16 cellular contexts compared by ENCODE assay signal in the genomic region with DNA sequence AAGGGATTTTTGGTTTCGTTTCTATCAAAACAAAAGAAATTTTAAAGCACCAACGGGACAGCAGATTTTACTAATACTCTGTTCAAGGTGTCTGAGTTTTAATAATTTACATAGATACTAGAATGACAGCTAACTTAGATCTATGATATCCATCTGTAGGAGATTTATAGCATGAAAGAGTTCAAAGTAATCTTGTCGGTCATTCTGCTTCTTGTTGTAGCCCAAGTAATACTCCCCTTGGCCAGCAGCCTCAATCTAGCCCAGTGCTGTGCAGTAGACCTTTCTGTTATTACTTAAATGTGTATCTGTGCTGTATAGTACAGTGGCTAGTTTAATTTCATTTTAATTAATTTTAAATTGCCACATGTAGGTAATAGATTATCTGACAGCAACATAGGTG. TPM values are rescaled to one million over a fixed set of nuclear protein-coding genes. Genes with fewer than 3 reads are reported as not detected.
DNase-seq lines count a peak whose midpoint lies in the region; ATAC-seq, FAIRE-seq and TF ChIP-seq lines count a peak whose summit lies in the region.
"Had no signal": no experiment of that assay in that cellular context is flagged by ENCODE, and none has a peak within 500 bp of the region (broad histone marks: within the 10 kb centered on the region; RNA-seq: fewer than 3 reads in every experiment).

No MANE protein-coding gene starts in this region.

- H4K5ac ChIP-seq in IMR-90 (ENCODE audit: low read depth, low read length), result no peak overlapping the region

- H3K36me3 Mint-ChIP-seq in stimulated activated effector memory CD8-positive, alpha-beta T cell treated with anti-CD3 and anti-CD28 coated beads, Interleukin-12 subunit alpha, Interleukin-12 subunit beta, amount 100 ng/mL, for 72 hours, result peaks cover 93% of the 10 kb centered on the region
- peaks cover 37% of the 10 kb centered on the region for H3K36me3 Mint-ChIP-seq in activated CD4-positive, alpha-beta memory T cell treated with anti-CD3 and anti-CD28 coated beads for 36 hours
- peaks cover 60% of the 10 kb centered on the region for H3K36me3 Mint-ChIP-seq in activated CD4-positive, alpha-beta memory T cell treated with anti-CD3 and anti-CD28 coated beads, Interleukin-2, amount 10 ng/mL, durations not matched to agents 7 days and 5 days (ENCODE audit: low read depth)

- peak; percentile 9 for DNase-seq in EH (ENCODE audit: low read depth)
- no peak for DNase-seq in IMR-90
- DNase-seq in GM12878 (ENCODE audit: low read depth, low spot score), result no peak
- DNase-seq in stimulated activated effector memory CD8-positive, alpha-beta T cell treated with anti-CD3 and anti-CD28 coated beads, Interleukin-12 subunit alpha, Interleukin-12 subunit beta, amount 100 ng/mL, for 72 hours (ENCODE audit: low spot score in 2 of 2), result no peak
- DNase-seq in activated CD4-positive, alpha-beta memory T cell treated with anti-CD3 and anti-CD28 coated beads for 36 hours, result no peak
- DNase-seq in activated CD4-positive, alpha-beta memory T cell treated with anti-CD3 and anti-CD28 coated beads, Interleukin-2, amount 10 ng/mL, durations not matched to agents 7 days and 5 days, result no peak
- DNase-seq in lower lobe of right lung, result no peak
- DNase-seq: EL; HCEC 1CT; KBM-7; NCI-H1092; NCI-H1694 treated with DMSO at 0.1 percent for 48 hours; NCI-H69; NK-92 treated with Interleukin-12 subunit alpha and Interleukin-12 subunit beta, amount 100 ng/mL, for 24 hours; PC-9 had no signal

- H2BK20ac ChIP-seq in IMR-90 (ENCODE audit: low read depth, low read length), result no peak overlapping the region

- no peak overlapping the region for H2AK9ac ChIP-seq in IMR-90 (replicated peaks; ENCODE audit: low read depth, low read length, poor library complexity)

- dilution Hi-C loops in IMR-90 (cut with HindIII; ENCODE audit: low sequenced_read_pairs, unreplicated experiment), result no loop called here

- H3K9ac ChIP-seq in IMR-90 (ENCODE audit: low read depth, low read length), result no peak overlapping the region
- H3K9ac ChIP-seq in GM12878 (ENCODE audit: control insufficient read depth, insufficient read depth, low read length), result no peak overlapping the region
- H3K9ac ChIP-seq: BLaER1 treated with 17β-estradiol and CSF1 and Interleukin-3, amounts not matched to agents 10 nM and 100 nM had no signal

- BruUV-seq in IMR-90 (replicated peaks; lab: Mats Ljungman, UMichigan), result no TSS peak
- no TSS peak for BruUV-seq in GM12878 (replicated peaks; lab: Mats Ljungman, UMichigan)

- 0 out of 2 replicates have a peak overlapping the region, but pooled peaks have one; percentile 37 for H3K14ac ChIP-seq in IMR-90 (replicated peaks; ENCODE audit: low read depth, low read length)

- no peak for TF ChIP-seq EP300 in GM12878 (IDR thresholded peaks at IDR 0.05; ENCODE audit: borderline replicate concordance in 1 of 2, control insufficient read depth in 1 of 2, low read depth in 2 of 2, low read length in 2 of 2)

- RAD21 ChIA-PET in GM12878 (lab: Charles Lee; ENCODE audit: unreplicated experiment), result interaction anchor here (1.4 kb wide), 1 partner anchor 115 kb away, joined by 3 read pairs; no protein-coding TSS in a partner anchor

- no peak overlapping the region for H3K27ac ChIP-seq in IMR-90 (ENCODE audit: insufficient read depth, low read length)
- no peak overlapping the region; the same call in 1 of the 2 replicates for H3K27ac ChIP-seq in GM12878 (ENCODE audit: control insufficient read depth, insufficient read depth)
- H3K27ac ChIP-seq in lower lobe of right lung, result no peak overlapping the region
- H3K27ac ChIP-seq: BLaER1 treated with 17β-estradiol and CSF1 and Interleukin-3, amounts not matched to agents 10 nM and 100 nM; PC-9 had no signal

- no peak for TF ChIP-seq RAD21 in IMR-90 (IDR thresholded peaks at IDR 0.05; ENCODE audit: low read length)
- no peak for TF ChIP-seq RAD21 in GM12878 (IDR thresholded peaks at IDR 0.05; ENCODE audit: insufficient read depth, low read depth, low read length)

- in situ Hi-C loops in IMR-90 (cut with MboI; ENCODE audit: low sequenced_read_pairs) (no loop called here), GM12878 (cut with MboI) (no loop called here)

- FAIRE-seq in GM12878 (lab: Jason Lieb, UNC), result no peak

- H3K18ac ChIP-seq in IMR-90 (ENCODE audit: low read depth, low read length), result no peak overlapping the region

- ATAC-seq in IMR-90 (ENCODE audit: low read depth), result no peak
- peak; percentile 67 for ATAC-seq in GM12878
- no peak for ATAC-seq in stimulated activated effector memory CD8-positive, alpha-beta T cell treated with anti-CD3 and anti-CD28 coated beads, Interleukin-12 subunit alpha, Interleukin-12 subunit beta, amount 100 ng/mL, for 72 hours
- ATAC-seq in lower lobe of right lung, result no peak

- POLR2A ChIA-PET in IMR-90 (lab: Charles Lee; ENCODE audit: unreplicated experiment) (no interaction called here), GM12878 (lab: Charles Lee) (interaction anchor here (0.7 kb wide), 1 partner anchor 703 kb away, joined by 3 read pairs; no protein-coding TSS in a partner anchor)
- POLR2A ChIA-PET in activated CD4-positive, alpha-beta memory T cell treated with anti-CD3 and anti-CD28 coated beads for 36 hours (lab: Charles Lee), result no interaction called here
- POLR2A ChIA-PET in activated CD4-positive, alpha-beta memory T cell treated with anti-CD3 and anti-CD28 coated beads, Interleukin-2, amount 10 ng/mL, durations not matched to agents 7 days and 5 days (lab: Charles Lee), result no interaction called here

- no peak overlapping the region for H2AK5ac ChIP-seq in IMR-90 (ENCODE audit: low read depth, low read length)

- no peak overlapping the region for H2AFZ ChIP-seq in IMR-90 (replicated peaks; ENCODE audit: low read length, poor library complexity)
- H2AFZ ChIP-seq in GM12878 (ENCODE audit: control insufficient read depth, low read depth, low read length), result no peak overlapping the region
- H2AFZ ChIP-seq: PC-9 had no signal

- no peak overlapping the region for H3K4ac ChIP-seq in IMR-90 (ENCODE audit: low read depth, low read length)

- H4K8ac ChIP-seq in IMR-90 (ENCODE audit: low read depth in 2 of 2, low read length in 2 of 2), result no peak overlapping the region

- no peak overlapping the region for H3K56ac ChIP-seq in IMR-90 (ENCODE audit: extremely low read depth, insufficient read depth, low read length)

- H3K4me2 ChIP-seq in IMR-90 (ENCODE audit: low read depth, low read length) (no peak overlapping the region), GM12878 (ENCODE audit: control insufficient read depth, insufficient read depth) (peak overlapping the region; percentile 20)
- H3K4me2 ChIP-seq: BLaER1 treated with 17β-estradiol and CSF1 and Interleukin-3, amounts not matched to agents 10 nM and 100 nM; PC-9 had no signal

- H3K27me3 ChIP-seq in IMR-90 (ENCODE audit: control insufficient read depth, insufficient read depth, low read length) (no peaks in the 10 kb centered on the region), GM12878 (replicated peaks in 1 of 2; ENCODE audit: control insufficient read depth in 2 of 2, insufficient read depth in 2 of 2, low read length in 1 of 2) (no peaks in the 10 kb centered on the region), lower lobe of right lung (ENCODE audit: low read depth) (no peaks in the 10 kb centered on the region)
- H3K27me3 ChIP-seq: BLaER1 treated with 17β-estradiol and CSF1 and Interleukin-3, amounts not matched to agents 10 nM and 100 nM had no signal

- no CpG with 5 or more reads among the region's 3 CpGs for WGBS in IMR-90 (ENCODE audit: extremely low coverage in 2 of 2, insufficient read length in 1 of 2), 2 experiments
- 46% methylated on average over 3 of the region's 3 CpGs for WGBS in GM12878 (ENCODE audit: insufficient coverage, insufficient replicate concordance, low lambda C conversion rate, missing lambda C conversion rate)

- no peaks in the 10 kb centered on the region for H3K9me3 ChIP-seq in IMR-90 (ENCODE audit: control insufficient read depth, insufficient read depth, low read length)
- peaks cover 2% of the 10 kb centered on the region for H3K9me3 ChIP-seq in GM12878 (replicated peaks; ENCODE audit: control insufficient read depth, insufficient read depth, low read length)
- no peaks in the 10 kb centered on the region for H3K9me3 ChIP-seq in lower lobe of right lung

- peaks cover 46% of the 10 kb centered on the region for H3K79me2 ChIP-seq in GM12878 (ENCODE audit: control insufficient read depth, insufficient read depth, low read length)

- H3K36me3 ChIP-seq in IMR-90 (ENCODE audit: control insufficient read depth, insufficient read depth, low read length), result peaks cover 7% of the 10 kb centered on the region
- H3K36me3 ChIP-seq in GM12878 (ENCODE audit: control insufficient read depth in 2 of 2, insufficient read depth in 2 of 2, low read length in 1 of 2), result peaks cover 2 to 17% of the 10 kb centered on the region in 2 experiments; a peak in 3 of 4 replicates
- H3K36me3 ChIP-seq in lower lobe of right lung, result peaks cover 19% of the 10 kb centered on the region

- no peak overlapping the region for H2BK15ac ChIP-seq in IMR-90 (ENCODE audit: low read depth, low read length)

- intact Hi-C loops in IMR-90 (cut with micrococcal nuclease), result no loop called here
- intact Hi-C loops in GM12878 (cut with micrococcal nuclease; ENCODE audit: unreplicated experiment), result loop anchor here (2.0 kb wide), 1 partner anchor 20 kb away; no protein-coding TSS in a partner anchor
- intact Hi-C loops in activated CD4-positive, alpha-beta memory T cell treated with anti-CD3 and anti-CD28 coated beads for 36 hours (cut with micrococcal nuclease), result no loop called here
- intact Hi-C loops in lower lobe of right lung (cut with DNase I), result no loop called here

- H3K4me1 ChIP-seq in IMR-90 (ENCODE audit: control insufficient read depth, insufficient read depth, low read length), result no peaks in the 10 kb centered on the region
- peaks cover 15% of the 10 kb centered on the region for H3K4me1 ChIP-seq in GM12878 (ENCODE audit: control insufficient read depth, insufficient read depth, low read length)
- peaks cover 26% of the 10 kb centered on the region for H3K4me1 ChIP-seq in lower lobe of right lung

- H2BK5ac ChIP-seq in IMR-90 (ENCODE audit: low read depth, low read length, poor library complexity, severe bottlenecking), result no peak overlapping the region

- H3K4me3 ChIP-seq in IMR-90 (ENCODE audit: insufficient read depth, low read depth, low read length), result no peak overlapping the region
- no peak overlapping the region for H3K4me3 ChIP-seq in GM12878
- no peak overlapping the region for H3K4me3 ChIP-seq in lower lobe of right lung
- H3K4me3 ChIP-seq: BLaER1 treated with 17β-estradiol and CSF1 and Interleukin-3, amounts not matched to agents 10 nM and 100 nM; PC-9 had no signal

- TF ChIP-seq POLR2A in IMR-90 (IDR thresholded peaks at IDR 0.05; ENCODE audit: low read depth, low read length) (no peak), GM12878 (IDR thresholded peaks at IDR 0.05; ENCODE audit: low read depth, low read length) (no peak)

- peak overlapping the region; percentile 15 for H3K27ac Mint-ChIP-seq in stimulated activated effector memory CD8-positive, alpha-beta T cell treated with anti-CD3 and anti-CD28 coated beads, Interleukin-12 subunit alpha, Interleukin-12 subunit beta, amount 100 ng/mL, for 72 hours
- no peak overlapping the region for H3K27ac Mint-ChIP-seq in activated CD4-positive, alpha-beta memory T cell treated with anti-CD3 and anti-CD28 coated beads for 36 hours
- H3K27ac Mint-ChIP-seq in activated CD4-positive, alpha-beta memory T cell treated with anti-CD3 and anti-CD28 coated beads, Interleukin-2, amount 10 ng/mL, durations not matched to agents 7 days and 5 days, result no peak overlapping the region

- peaks cover 61% of the 10 kb centered on the region for H3K4me1 Mint-ChIP-seq in stimulated activated effector memory CD8-positive, alpha-beta T cell treated with anti-CD3 and anti-CD28 coated beads, Interleukin-12 subunit alpha, Interleukin-12 subunit beta, amount 100 ng/mL, for 72 hours
- peaks cover 73% of the 10 kb centered on the region for H3K4me1 Mint-ChIP-seq in activated CD4-positive, alpha-beta memory T cell treated with anti-CD3 and anti-CD28 coated beads for 36 hours (ENCODE audit: low read depth)
- H3K4me1 Mint-ChIP-seq in activated CD4-positive, alpha-beta memory T cell treated with anti-CD3 and anti-CD28 coated beads, Interleukin-2, amount 10 ng/mL, durations not matched to agents 7 days and 5 days, result peaks cover 43% of the 10 kb centered on the region

- TF ChIP-seq CTCF in IMR-90 (conservative IDR thresholded peaks at IDR 0.05; ENCODE audit: low read depth, low read length), result no peak
- no peak for TF ChIP-seq CTCF in GM12878 (IDR thresholded peaks at IDR 0.05 in 2 of 3, conservative IDR thresholded peaks at IDR 0.05 in 1 of 3; ENCODE audit: control insufficient read depth in 2 of 3, extremely low read depth in 1 of 3, insufficient read depth in 1 of 3, low read depth in 3 of 3, low read length in 3 of 3)
- no peak for TF ChIP-seq CTCF in lower lobe of right lung (IDR thresholded peaks at IDR 0.05)

- H3K9me3 Mint-ChIP-seq in stimulated activated effector memory CD8-positive, alpha-beta T cell treated with anti-CD3 and anti-CD28 coated beads, Interleukin-12 subunit alpha, Interleukin-12 subunit beta, amount 100 ng/mL, for 72 hours, result no peaks in the 10 kb centered on the region
- H3K9me3 Mint-ChIP-seq in activated CD4-positive, alpha-beta memory T cell treated with anti-CD3 and anti-CD28 coated beads for 36 hours, result no peaks in the 10 kb centered on the region
- no peaks in the 10 kb centered on the region for H3K9me3 Mint-ChIP-seq in activated CD4-positive, alpha-beta memory T cell treated with anti-CD3 and anti-CD28 coated beads, Interleukin-2, amount 10 ng/mL, durations not matched to agents 7 days and 5 days

- H2BK120ac ChIP-seq in IMR-90 (ENCODE audit: low read depth, low read length), result no peak overlapping the region

- H3K9me1 ChIP-seq in IMR-90 (ENCODE audit: insufficient read depth, low read length), result peaks cover 5% of the 10 kb centered on the region

- no peak overlapping the region for H3K23ac ChIP-seq in IMR-90 (ENCODE audit: low read depth, low read length)

- H4K20me1 ChIP-seq in IMR-90 (ENCODE audit: insufficient read depth, low read length) (peaks cover 15% of the 10 kb centered on the region), GM12878 (ENCODE audit: control insufficient read depth, insufficient read depth) (no peaks in the 10 kb centered on the region)

- no peaks in the 10 kb centered on the region for H3K27me3 Mint-ChIP-seq in activated CD4-positive, alpha-beta memory T cell treated with anti-CD3 and anti-CD28 coated beads for 36 hours
- no peaks in the 10 kb centered on the region for H3K27me3 Mint-ChIP-seq in activated CD4-positive, alpha-beta memory T cell treated with anti-CD3 and anti-CD28 coated beads, Interleukin-2, amount 10 ng/mL, durations not matched to agents 7 days and 5 days

- peaks cover 24 to 57% of the 10 kb centered on the region in 2 experiments for H3K79me1 ChIP-seq in IMR-90 (ENCODE audit: low read depth in 1 of 2, low read length in 2 of 2)

- no peak overlapping the region for H4K91ac ChIP-seq in IMR-90 (ENCODE audit: insufficient read depth, low read depth, low read length)

- CTCF ChIA-PET in IMR-90 (lab: Yijun Ruan, JAX), result interaction anchor here (0.8 to 1.4 kb wide), 2 partner anchors 11 to 21 kb away, joined by 3 read pairs; no protein-coding TSS in a partner anchor
- CTCF ChIA-PET in GM12878 (lab: Yijun Ruan, JAX), result no interaction called here
- CTCF ChIA-PET in activated CD4-positive, alpha-beta memory T cell treated with anti-CD3 and anti-CD28 coated beads for 36 hours (lab: Charles Lee), result interaction anchor here (0.9 to 1.7 kb wide), 2 partner anchors 24 to 108 kb away, joined by 3 to 5 read pairs; no protein-coding TSS in a partner anchor
- CTCF ChIA-PET in activated CD4-positive, alpha-beta memory T cell treated with anti-CD3 and anti-CD28 coated beads, Interleukin-2, amount 10 ng/mL, durations not matched to agents 7 days and 5 days (lab: Charles Lee), result interaction anchor here (0.9 kb wide), 1 partner anchor 114 kb away, joined by 3 read pairs; no protein-coding TSS in a partner anchor

- SMC1A ChIA-PET in GM12878 (lab: Charles Lee; ENCODE audit: uncharacterized antibody, unreplicated experiment), result interaction anchor here (0.8 to 2.4 kb wide), 12 partner anchors 8 to 335 kb away, joined by 3 to 10 read pairs (median 3); no protein-coding TSS in a partner anchor

- H3K4me3 Mint-ChIP-seq in stimulated activated effector memory CD8-positive, alpha-beta T cell treated with anti-CD3 and anti-CD28 coated beads, Interleukin-12 subunit alpha, Interleukin-12 subunit beta, amount 100 ng/mL, for 72 hours, result no peak overlapping the region
- no peak overlapping the region for H3K4me3 Mint-ChIP-seq in activated CD4-positive, alpha-beta memory T cell treated with anti-CD3 and anti-CD28 coated beads for 36 hours
- no peak overlapping the region for H3K4me3 Mint-ChIP-seq in activated CD4-positive, alpha-beta memory T cell treated with anti-CD3 and anti-CD28 coated beads, Interleukin-2, amount 10 ng/mL, durations not matched to agents 7 days and 5 days

RNA-seq across cellular contexts. Expression of a gene that starts 44.7 kb away (rescaled TPM):
- total RNA-seq in IMR-90 (2012; rRNA removed) (12.9 and 31.7 TPM in 2 replicates), GM12878 (2014; rRNA removed) (18.6 and 22.1 TPM in 2 replicates), GM12878 (2014; rRNA removed; fragmentation: Illumina TruSeq; extraction: Trizol) (30.4 and 33.2 TPM in 2 replicates), GM12878 (2021) (30.6 and 34.4 TPM in 2 replicates), lower lobe of right lung (77.7 TPM)
- polyA plus RNA-seq in IMR-90 (2012; rRNA removed) (1.9 and 2.6 TPM in 2 replicates), GM12878 (2011; rRNA removed) (11.5 and 18.3 TPM in 2 replicates), GM12878 (2014; fragmentation: Illumina TruSeq; extraction: Trizol) (20.2 and 23.9 TPM in 2 replicates), GM12878 (2014; fragmentation: Nextera tagmentation; extraction: Ambion mirVana) (10 to 100 TPM; 20.0 to 20.3 TPM), GM12878 (2014; rRNA removed) (5.9 and 7.3 TPM in 2 replicates), GM12878 (2016; fragmentation: Nextera tagmentation; extraction: Ambion mirVana) (10 to 100 TPM; 40.9 to 45.7 TPM)
- 0.41 and 4.3 TPM in 2 replicates for polyA plus RNA-seq in IMR-90 (2012; cell fraction: cytosol; rRNA removed)
- polyA plus RNA-seq in IMR-90 (2012; cell fraction: nucleus; rRNA removed; ENCODE audit: low replicate concordance), result 2.5 and 4.6 TPM in 2 replicates
- total RNA-seq in GM12878 (2013; cell fraction: nucleolus; rRNA removed), result 66.1 and 85.1 TPM in 2 replicates
- 9.0 TPM for polyA plus RNA-seq in GM12878 (2011; ENCODE audit: low read depth)
- 2.4 and 3.1 TPM in 2 replicates for polyA plus RNA-seq in GM12878 (2011; cell fraction: cytosol; rRNA removed)
- 16.5 and 21.3 TPM in 2 replicates for polyA plus RNA-seq in GM12878 (2011; cell fraction: nucleus; rRNA removed)
- polyA plus RNA-seq in GM12878 (2012), result 20.4 and 26.0 TPM in 2 replicates
- polyA minus RNA-seq in GM12878 (2011; rRNA and poly(A)+ RNA removed), result 36.3 and 78.0 TPM in 2 replicates
- polyA minus RNA-seq in GM12878 (2011; cell fraction: cytosol; rRNA and poly(A)+ RNA removed), result 27.7 and 29.5 TPM in 2 replicates
- polyA minus RNA-seq in GM12878 (2011; cell fraction: nucleus; rRNA and poly(A)+ RNA removed), result 27.1 and 40.9 TPM in 2 replicates
- total RNA-seq in activated CD4-positive, alpha-beta memory T cell treated with anti-CD3 and anti-CD28 coated beads for 36 hours, result 10 to 100 TPM; 77.8 to 83.9 TPM
- 100 to 1,000 TPM; 103 to 111 TPM for total RNA-seq in activated CD4-positive, alpha-beta memory T cell treated with anti-CD3 and anti-CD28 coated beads, Interleukin-2, amount 10 ng/mL, durations not matched to agents 7 days and 5 days
